1 cellular context compared by ENCODE assay signal in genomic region chr7:96311967-96312366, GRCh38.
TF ChIP-seq lines count a peak whose summit lies in the region.

No MANE protein-coding gene starts in this region.

TF ChIP-seq in HepG2, 621 proteins besides CTCF, POLR2A, EP300 and RAD21 (continued from another document):
- TF ChIP-seq USF2 (IDR thresholded peaks at IDR 0.05; ENCODE audit: low read depth, low read length) (no peak), USF2 (CRISPR knock-in tag; IDR thresholded peaks at IDR 0.05; ENCODE audit: borderline replicate concordance) (peak; percentile 39; the same call in 1 of the 2 replicates), TEF (CRISPR knock-in tag; IDR thresholded peaks at IDR 0.05) (peak; percentile 46; the same call in 1 of the 2 replicates), CEBPG (CRISPR knock-in tag; IDR thresholded peaks at IDR 0.05) (peak; percentile 70), TFE3 (CRISPR knock-in tag; IDR thresholded peaks at IDR 0.05) (0 out of 2 replicates have a peak, but pooled peaks have one; percentile 35), GATAD2A (CRISPR knock-in tag; IDR thresholded peaks at IDR 0.05) (peak; percentile 44; the same call in 1 of the 2 replicates), ZNF703 (CRISPR knock-in tag; IDR thresholded peaks at IDR 0.05; ENCODE audit: borderline replicate concordance) (no peak), E2F2 (CRISPR knock-in tag; IDR thresholded peaks at IDR 0.05; ENCODE audit: borderline replicate concordance) (no peak)
